1 cellular context compared by ENCODE assay signal in genomic region chr4:74097631-74098550, GRCh38.
TF ChIP-seq lines count a peak whose summit lies in the region.

No MANE protein-coding gene starts in this region.

TF ChIP-seq in endothelial cell of umbilical vein, 7 proteins besides CTCF, POLR2A, EP300 and RAD21:
- TF ChIP-seq JUN (IDR thresholded peaks at IDR 0.05; ENCODE audit: borderline replicate concordance, insufficient read depth, insufficient read length, low read depth) (no peak), MYC (IDR thresholded peaks at IDR 0.05; ENCODE audit: low read depth, low read length) (no peak), FOS (IDR thresholded peaks at IDR 0.05; ENCODE audit: borderline replicate concordance, insufficient read depth, low read length) (no peak), EZH2 (IDR thresholded peaks at IDR 0.05; ENCODE audit: borderline replicate concordance, low read depth, low read length, severe bottlenecking) (no peak), GATA2 (IDR thresholded peaks at IDR 0.05; ENCODE audit: insufficient read depth, insufficient read length, low read depth, low read length) (no peak), POLR2AphosphoS5 (IDR thresholded peaks at IDR 0.05; ENCODE audit: insufficient read depth, low read depth, low read length) (no peak)
- TF ChIP-seq, protein P1, sequence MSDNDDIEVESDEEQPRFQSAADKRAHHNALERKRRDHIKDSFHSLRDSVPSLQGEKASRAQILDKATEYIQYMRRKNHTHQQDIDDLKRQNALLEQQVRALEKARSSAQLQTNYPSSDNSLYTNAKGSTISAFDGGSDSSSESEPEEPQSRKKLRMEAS (IDR thresholded peaks at IDR 0.05; ENCODE audit: insufficient read depth, insufficient read length), result no peak
